Comparison of ENCODE assay signal across 19 cellular contexts in genomic region chr2:52658598-52658997, GRCh38.
DNase-seq lines count a peak whose midpoint lies in the region; ATAC-seq and TF ChIP-seq lines count a peak whose summit lies in the region.
"Had no signal": no experiment of that assay in that cellular context is flagged by ENCODE, and none has a peak within 500 bp of the region (broad histone marks: within the 10 kb centered on the region; RNA-seq: fewer than 3 reads in every experiment).

No MANE protein-coding gene starts in this region.

- ATAC-seq in HG02623 (IDR thresholded peaks at IDR 0.05; ENCODE audit: unreplicated experiment) (no peak), HG03432 (IDR thresholded peaks at IDR 0.05; ENCODE audit: unreplicated experiment) (no peak)
- ATAC-seq: effector memory CD8-positive, alpha-beta T cell; foreskin keratinocyte; K562 had no signal

- H3K4me3 ChIP-seq in skeletal muscle cell (ENCODE audit: low read depth, low read length) = no peak overlapping the region
- H3K4me3 ChIP-seq: adrenal gland, K562, neural progenitor cell, thoracic aorta had no signal

- peaks cover 3% of the 10 kb centered on the region; the same call in 1 of the 2 replicates for H3K9me3 Mint-ChIP-seq in HFFc6
- H3K9me3 Mint-ChIP-seq: neural progenitor cell had no signal

- no peaks in the 10 kb centered on the region for H3K36me3 Mint-ChIP-seq in HFFc6 (ENCODE audit: low read depth)
- H3K36me3 Mint-ChIP-seq: neural progenitor cell had no signal

- DNase-seq in HFFc6 (peak; percentile 87), amniotic stem cell (lab: John Stamatoyannopoulos, UW) (peak; percentile 53), fibroblast of the conjunctiva (ENCODE audit: low read depth) (peak; percentile 53), skeletal muscle cell (ENCODE audit: low read depth) (peak; percentile 88), NCI-H345 treated with DMSO at 0.1 percent for 48 hours (lab: John Stamatoyannopoulos, UW; ENCODE audit: unreplicated experiment) (no peak), H4 (ENCODE audit: low spot score) (no peak)
- DNase-seq: activated CD4-positive, alpha-beta T cell treated with anti-CD3 and anti-CD28 coated beads for 48 hours; activated effector memory CD4-positive, alpha-beta T cell treated with anti-CD3 and anti-CD28 coated beads, Interleukin-2, amount 50 U/mL, for 16 hours; adrenal gland; effector memory CD8-positive, alpha-beta T cell; foreskin keratinocyte; left cardiac atrium; NCI-H2029 treated with DMSO at 0.1 percent for 48 hours; NCI-H510A had no signal

- H3K27ac Mint-ChIP-seq in HFFc6 = peak overlapping the region; percentile 50
- H3K27ac Mint-ChIP-seq: effector memory CD8-positive, alpha-beta T cell; neural progenitor cell had no signal

- H3K27me3 Mint-ChIP-seq in HFFc6 (ENCODE audit: insufficient read depth) = no peaks in the 10 kb centered on the region; the same call in 1 of the 2 replicates
- H3K27me3 Mint-ChIP-seq: effector memory CD8-positive, alpha-beta T cell had no signal

- peak overlapping the region; percentile 5; the same call in 1 of the 2 replicates for H3K4me3 Mint-ChIP-seq in HFFc6
- H3K4me3 Mint-ChIP-seq: effector memory CD8-positive, alpha-beta T cell; neural progenitor cell had no signal

- H3K4me1 Mint-ChIP-seq in HFFc6 (ENCODE audit: low read depth) = peaks cover 19% of the 10 kb centered on the region
- H3K4me1 Mint-ChIP-seq: neural progenitor cell had no signal

- no peak for TF ChIP-seq CTCF in HFFc6 (IDR thresholded peaks at IDR 0.05)

Comparison
In these comparisons a context has a peak if more than half of its experiments do, and no peak if none do; other contexts are left out.
1. DNase-seq: peak in HFFc6 (single experiment), amniotic stem cell (single experiment), fibroblast of the conjunctiva (single experiment) and skeletal muscle cell (single experiment); none in NCI-H345 treated with DMSO at 0.1 percent for 48 hours (single experiment) and H4 (single experiment).